ENCODE assay signal across 1 cellular context in the genomic region with DNA sequence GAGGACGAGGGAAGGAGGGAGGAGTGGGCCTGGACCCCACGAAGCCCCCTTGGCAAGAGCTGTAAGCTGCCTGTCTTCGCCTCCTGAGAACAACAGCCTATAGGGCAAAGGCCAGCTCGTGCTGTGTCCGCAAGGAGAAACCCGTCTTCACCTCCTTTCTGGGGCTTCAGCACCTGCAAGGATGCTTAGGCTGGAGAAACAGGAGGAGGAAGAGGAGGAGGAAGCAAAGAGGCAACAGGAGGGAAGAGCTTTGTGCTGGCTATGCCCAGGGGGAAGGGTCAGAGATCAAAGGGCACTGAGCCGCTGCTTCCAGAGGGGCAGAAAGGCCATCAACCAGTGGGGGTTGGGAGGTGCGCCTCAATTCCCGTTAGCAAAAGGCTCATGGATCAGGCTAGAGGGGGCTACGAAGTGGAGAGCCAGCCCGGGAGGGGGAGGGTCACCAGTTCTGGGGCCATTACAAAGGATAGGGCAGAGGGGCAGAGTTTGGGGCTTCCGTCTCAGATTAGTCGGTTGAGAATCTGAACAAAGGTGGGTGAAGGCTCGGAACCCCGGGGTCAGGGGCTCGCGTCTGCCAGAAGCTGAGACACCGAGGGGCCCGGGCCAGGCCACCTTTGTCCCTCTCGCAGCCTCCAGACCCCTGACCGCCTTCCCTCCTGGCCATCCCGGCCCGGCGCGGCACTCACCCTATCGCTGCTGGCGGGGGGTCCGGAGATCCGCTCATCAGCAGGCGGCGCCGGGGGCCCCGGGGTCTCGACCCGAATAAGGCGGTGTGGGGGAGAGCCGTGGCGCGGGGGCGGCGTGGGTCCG.
A peak's percentile ranks its signal among the peaks of the same experiment; 100 is the strongest.
TF ChIP-seq lines count a peak whose summit lies in the region.

No MANE protein-coding gene starts in this region.

TF ChIP-seq in HepG2, 621 proteins besides CTCF, POLR2A, EP300 and RAD21 (continued from another document and continues in another):
- TF ChIP-seq, protein P1, sequence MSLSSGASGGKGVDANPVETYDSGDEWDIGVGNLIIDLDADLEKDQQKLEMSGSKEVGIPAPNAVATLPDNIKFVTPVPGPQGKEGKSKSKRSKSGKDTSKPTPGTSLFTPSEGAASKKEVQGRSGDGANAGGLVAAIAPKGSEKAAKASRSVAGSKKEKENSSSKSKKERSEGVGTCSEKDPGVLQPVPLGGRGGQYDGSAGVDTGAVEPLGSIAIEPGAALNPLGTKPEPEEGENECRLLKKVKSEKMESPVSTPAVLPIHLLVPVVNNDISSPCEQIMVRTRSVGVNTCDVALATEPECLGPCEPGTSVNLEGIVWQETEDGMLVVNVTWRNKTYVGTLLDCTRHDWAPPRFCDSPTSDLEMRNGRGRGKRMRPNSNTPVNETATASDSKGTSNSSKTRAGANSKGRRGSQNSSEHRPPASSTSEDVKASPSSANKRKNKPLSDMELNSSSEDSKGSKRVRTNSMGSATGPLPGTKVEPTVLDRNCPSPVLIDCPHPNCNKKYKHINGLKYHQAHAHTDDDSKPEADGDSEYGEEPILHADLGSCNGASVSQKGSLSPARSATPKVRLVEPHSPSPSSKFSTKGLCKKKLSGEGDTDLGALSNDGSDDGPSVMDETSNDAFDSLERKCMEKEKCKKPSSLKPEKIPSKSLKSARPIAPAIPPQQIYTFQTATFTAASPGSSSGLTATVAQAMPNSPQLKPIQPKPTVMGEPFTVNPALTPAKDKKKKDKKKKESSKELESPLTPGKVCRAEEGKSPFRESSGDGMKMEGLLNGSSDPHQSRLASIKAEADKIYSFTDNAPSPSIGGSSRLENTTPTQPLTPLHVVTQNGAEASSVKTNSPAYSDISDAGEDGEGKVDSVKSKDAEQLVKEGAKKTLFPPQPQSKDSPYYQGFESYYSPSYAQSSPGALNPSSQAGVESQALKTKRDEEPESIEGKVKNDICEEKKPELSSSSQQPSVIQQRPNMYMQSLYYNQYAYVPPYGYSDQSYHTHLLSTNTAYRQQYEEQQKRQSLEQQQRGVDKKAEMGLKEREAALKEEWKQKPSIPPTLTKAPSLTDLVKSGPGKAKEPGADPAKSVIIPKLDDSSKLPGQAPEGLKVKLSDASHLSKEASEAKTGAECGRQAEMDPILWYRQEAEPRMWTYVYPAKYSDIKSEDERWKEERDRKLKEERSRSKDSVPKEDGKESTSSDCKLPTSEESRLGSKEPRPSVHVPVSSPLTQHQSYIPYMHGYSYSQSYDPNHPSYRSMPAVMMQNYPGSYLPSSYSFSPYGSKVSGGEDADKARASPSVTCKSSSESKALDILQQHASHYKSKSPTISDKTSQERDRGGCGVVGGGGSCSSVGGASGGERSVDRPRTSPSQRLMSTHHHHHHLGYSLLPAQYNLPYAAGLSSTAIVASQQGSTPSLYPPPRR (CRISPR knock-in tag; IDR thresholded peaks at IDR 0.05; ENCODE audit: borderline replicate concordance): no peak
- TF ChIP-seq, protein P2, sequence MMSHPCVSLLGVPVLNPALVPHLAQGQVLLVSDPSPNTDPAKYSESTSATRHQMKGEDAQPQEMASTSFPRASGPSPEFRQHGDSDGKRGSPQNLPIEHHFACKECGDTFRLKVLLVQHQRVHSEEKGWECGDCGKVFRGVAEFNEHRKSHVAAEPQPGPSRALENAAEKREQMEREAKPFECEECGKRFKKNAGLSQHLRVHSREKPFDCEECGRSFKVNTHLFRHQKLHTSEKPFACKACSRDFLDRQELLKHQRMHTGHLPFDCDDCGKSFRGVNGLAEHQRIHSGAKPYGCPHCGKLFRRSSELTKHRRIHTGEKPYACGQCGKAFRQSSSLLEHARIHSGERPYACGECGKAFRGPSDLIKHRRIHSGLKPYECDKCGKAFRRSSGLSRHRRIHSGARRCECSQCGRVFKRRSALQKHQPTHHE (CRISPR knock-in tag; IDR thresholded peaks at IDR 0.05; ENCODE audit: borderline replicate concordance): no peak
- TF ChIP-seq HMGA1 (CRISPR knock-in tag; conservative IDR thresholded peaks at IDR 0.05) (no peak), ZKSCAN8 (CRISPR knock-in tag; IDR thresholded peaks at IDR 0.05; ENCODE audit: borderline replicate concordance) (no peak), KDM2A (CRISPR knock-in tag; IDR thresholded peaks at IDR 0.05; ENCODE audit: borderline replicate concordance, low read depth) (peak; percentile 51; the same call in 1 of the 2 replicates), ZNF605 (CRISPR knock-in tag; IDR thresholded peaks at IDR 0.05) (peak; percentile 75; the same call in 1 of the 2 replicates), RBFOX2 (IDR thresholded peaks at IDR 0.05; ENCODE audit: low read depth, low read length) (peak; percentile 50; the same call in 1 of the 2 replicates), THYN1 (CRISPR knock-in tag; IDR thresholded peaks at IDR 0.05; ENCODE audit: borderline replicate concordance, low read depth) (no peak), U2AF2 (IDR thresholded peaks at IDR 0.05; ENCODE audit: low read depth, low read length) (no peak), HOXD1 (CRISPR knock-in tag; IDR thresholded peaks at IDR 0.05) (0 out of 2 replicates have a peak, but pooled peaks have one; percentile 25), MAF1 (CRISPR knock-in tag; IDR thresholded peaks at IDR 0.05; ENCODE audit: borderline replicate concordance) (0 out of 2 replicates have a peak, but pooled peaks have one; percentile 31), NR2F6 (IDR thresholded peaks at IDR 0.05) (peak; percentile 93), NR2F6 (CRISPR knock-in tag; IDR thresholded peaks at IDR 0.05) (peak; percentile 95), THAP11 (CRISPR knock-in tag; IDR thresholded peaks at IDR 0.05) (0 out of 2 replicates have a peak, but pooled peaks have one; percentile 11), PLRG1 (conservative IDR thresholded peaks at IDR 0.05) (no peak), SUZ12 (IDR thresholded peaks at IDR 0.05; ENCODE audit: low read depth, low read length) (no peak), ZNF263 (CRISPR knock-in tag; IDR thresholded peaks at IDR 0.05) (peak; percentile 74), TGIF2 (CRISPR knock-in tag; IDR thresholded peaks at IDR 0.05) (no peak), HNRNPK (IDR thresholded peaks at IDR 0.05; ENCODE audit: low read depth, low read length, poor library complexity, severe bottlenecking) (no peak)
- TF ChIP-seq, protein P3, sequence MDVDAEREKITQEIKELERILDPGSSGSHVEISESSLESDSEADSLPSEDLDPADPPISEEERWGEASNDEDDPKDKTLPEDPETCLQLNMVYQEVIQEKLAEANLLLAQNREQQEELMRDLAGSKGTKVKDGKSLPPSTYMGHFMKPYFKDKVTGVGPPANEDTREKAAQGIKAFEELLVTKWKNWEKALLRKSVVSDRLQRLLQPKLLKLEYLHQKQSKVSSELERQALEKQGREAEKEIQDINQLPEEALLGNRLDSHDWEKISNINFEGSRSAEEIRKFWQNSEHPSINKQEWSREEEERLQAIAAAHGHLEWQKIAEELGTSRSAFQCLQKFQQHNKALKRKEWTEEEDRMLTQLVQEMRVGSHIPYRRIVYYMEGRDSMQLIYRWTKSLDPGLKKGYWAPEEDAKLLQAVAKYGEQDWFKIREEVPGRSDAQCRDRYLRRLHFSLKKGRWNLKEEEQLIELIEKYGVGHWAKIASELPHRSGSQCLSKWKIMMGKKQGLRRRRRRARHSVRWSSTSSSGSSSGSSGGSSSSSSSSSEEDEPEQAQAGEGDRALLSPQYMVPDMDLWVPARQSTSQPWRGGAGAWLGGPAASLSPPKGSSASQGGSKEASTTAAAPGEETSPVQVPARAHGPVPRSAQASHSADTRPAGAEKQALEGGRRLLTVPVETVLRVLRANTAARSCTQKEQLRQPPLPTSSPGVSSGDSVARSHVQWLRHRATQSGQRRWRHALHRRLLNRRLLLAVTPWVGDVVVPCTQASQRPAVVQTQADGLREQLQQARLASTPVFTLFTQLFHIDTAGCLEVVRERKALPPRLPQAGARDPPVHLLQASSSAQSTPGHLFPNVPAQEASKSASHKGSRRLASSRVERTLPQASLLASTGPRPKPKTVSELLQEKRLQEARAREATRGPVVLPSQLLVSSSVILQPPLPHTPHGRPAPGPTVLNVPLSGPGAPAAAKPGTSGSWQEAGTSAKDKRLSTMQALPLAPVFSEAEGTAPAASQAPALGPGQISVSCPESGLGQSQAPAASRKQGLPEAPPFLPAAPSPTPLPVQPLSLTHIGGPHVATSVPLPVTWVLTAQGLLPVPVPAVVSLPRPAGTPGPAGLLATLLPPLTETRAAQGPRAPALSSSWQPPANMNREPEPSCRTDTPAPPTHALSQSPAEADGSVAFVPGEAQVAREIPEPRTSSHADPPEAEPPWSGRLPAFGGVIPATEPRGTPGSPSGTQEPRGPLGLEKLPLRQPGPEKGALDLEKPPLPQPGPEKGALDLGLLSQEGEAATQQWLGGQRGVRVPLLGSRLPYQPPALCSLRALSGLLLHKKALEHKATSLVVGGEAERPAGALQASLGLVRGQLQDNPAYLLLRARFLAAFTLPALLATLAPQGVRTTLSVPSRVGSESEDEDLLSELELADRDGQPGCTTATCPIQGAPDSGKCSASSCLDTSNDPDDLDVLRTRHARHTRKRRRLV (CRISPR knock-in tag; IDR thresholded peaks at IDR 0.05): peak; percentile 52; the same call in 1 of the 2 replicates
- TF ChIP-seq, protein P4, sequence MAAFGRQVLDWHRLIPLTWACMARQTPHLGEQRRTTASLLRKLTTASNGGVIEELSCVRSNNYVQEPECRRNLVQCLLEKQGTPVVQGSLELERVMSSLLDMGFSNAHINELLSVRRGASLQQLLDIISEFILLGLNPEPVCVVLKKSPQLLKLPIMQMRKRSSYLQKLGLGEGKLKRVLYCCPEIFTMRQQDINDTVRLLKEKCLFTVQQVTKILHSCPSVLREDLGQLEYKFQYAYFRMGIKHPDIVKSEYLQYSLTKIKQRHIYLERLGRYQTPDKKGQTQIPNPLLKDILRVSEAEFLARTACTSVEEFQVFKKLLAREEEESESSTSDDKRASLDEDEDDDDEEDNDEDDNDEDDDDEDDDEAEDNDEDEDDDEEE (CRISPR knock-in tag; IDR thresholded peaks at IDR 0.05): peak; percentile 65; the same call in 1 of the 2 replicates
- TF ChIP-seq, protein P5, sequence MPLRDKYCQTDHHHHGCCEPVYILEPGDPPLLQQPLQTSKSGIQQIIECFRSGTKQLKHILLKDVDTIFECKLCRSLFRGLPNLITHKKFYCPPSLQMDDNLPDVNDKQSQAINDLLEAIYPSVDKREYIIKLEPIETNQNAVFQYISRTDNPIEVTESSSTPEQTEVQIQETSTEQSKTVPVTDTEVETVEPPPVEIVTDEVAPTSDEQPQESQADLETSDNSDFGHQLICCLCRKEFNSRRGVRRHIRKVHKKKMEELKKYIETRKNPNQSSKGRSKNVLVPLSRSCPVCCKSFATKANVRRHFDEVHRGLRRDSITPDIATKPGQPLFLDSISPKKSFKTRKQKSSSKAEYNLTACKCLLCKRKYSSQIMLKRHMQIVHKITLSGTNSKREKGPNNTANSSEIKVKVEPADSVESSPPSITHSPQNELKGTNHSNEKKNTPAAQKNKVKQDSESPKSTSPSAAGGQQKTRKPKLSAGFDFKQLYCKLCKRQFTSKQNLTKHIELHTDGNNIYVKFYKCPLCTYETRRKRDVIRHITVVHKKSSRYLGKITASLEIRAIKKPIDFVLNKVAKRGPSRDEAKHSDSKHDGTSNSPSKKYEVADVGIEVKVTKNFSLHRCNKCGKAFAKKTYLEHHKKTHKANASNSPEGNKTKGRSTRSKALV (CRISPR knock-in tag; IDR thresholded peaks at IDR 0.05): no peak
- TF ChIP-seq, protein P6, sequence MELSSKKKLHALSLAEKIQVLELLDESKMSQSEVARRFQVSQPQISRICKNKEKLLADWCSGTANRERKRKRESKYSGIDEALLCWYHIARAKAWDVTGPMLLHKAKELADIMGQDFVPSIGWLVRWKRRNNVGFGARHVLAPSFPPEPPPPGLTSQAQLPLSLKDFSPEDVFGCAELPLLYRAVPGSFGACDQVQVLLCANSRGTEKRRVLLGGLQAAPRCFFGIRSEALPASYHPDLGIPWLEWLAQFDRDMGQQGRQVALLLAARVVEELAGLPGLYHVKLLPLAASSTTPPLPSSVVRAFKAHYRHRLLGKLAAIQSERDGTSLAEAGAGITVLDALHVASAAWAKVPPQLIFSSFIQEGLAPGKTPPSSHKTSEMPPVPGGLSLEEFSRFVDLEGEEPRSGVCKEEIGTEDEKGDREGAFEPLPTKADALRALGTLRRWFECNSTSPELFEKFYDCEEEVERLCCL (CRISPR knock-in tag; IDR thresholded peaks at IDR 0.05; ENCODE audit: borderline replicate concordance): no peak
- TF ChIP-seq, protein P7, sequence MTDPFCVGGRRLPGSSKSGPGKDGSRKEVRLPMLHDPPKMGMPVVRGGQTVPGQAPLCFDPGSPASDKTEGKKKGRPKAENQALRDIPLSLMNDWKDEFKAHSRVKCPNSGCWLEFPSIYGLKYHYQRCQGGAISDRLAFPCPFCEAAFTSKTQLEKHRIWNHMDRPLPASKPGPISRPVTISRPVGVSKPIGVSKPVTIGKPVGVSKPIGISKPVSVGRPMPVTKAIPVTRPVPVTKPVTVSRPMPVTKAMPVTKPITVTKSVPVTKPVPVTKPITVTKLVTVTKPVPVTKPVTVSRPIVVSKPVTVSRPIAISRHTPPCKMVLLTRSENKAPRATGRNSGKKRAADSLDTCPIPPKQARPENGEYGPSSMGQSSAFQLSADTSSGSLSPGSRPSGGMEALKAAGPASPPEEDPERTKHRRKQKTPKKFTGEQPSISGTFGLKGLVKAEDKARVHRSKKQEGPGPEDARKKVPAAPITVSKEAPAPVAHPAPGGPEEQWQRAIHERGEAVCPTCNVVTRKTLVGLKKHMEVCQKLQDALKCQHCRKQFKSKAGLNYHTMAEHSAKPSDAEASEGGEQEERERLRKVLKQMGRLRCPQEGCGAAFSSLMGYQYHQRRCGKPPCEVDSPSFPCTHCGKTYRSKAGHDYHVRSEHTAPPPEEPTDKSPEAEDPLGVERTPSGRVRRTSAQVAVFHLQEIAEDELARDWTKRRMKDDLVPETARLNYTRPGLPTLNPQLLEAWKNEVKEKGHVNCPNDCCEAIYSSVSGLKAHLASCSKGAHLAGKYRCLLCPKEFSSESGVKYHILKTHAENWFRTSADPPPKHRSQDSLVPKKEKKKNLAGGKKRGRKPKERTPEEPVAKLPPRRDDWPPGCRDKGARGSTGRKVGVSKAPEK (CRISPR knock-in tag; IDR thresholded peaks at IDR 0.05; ENCODE audit: borderline replicate concordance): 0 out of 2 replicates have a peak, but pooled peaks have one; percentile 59
- TF ChIP-seq, protein P8, sequence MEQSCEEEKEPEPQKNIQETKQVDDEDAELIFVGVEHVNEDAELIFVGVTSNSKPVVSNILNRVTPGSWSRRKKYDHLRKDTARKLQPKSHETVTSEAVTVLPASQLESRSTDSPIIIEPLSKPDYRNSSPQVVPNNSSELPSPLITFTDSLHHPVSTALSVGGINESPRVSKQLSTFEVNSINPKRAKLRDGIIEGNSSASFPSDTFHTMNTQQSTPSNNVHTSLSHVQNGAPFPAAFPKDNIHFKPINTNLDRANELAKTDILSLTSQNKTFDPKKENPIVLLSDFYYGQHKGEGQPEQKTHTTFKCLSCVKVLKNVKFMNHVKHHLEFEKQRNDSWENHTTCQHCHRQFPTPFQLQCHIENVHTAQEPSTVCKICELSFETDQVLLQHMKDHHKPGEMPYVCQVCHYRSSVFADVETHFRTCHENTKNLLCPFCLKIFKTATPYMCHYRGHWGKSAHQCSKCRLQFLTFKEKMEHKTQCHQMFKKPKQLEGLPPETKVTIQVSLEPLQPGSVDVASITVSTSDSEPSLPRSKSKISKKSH (CRISPR knock-in tag; IDR thresholded peaks at IDR 0.05; ENCODE audit: borderline replicate concordance): peak; percentile 26; the same call in 1 of the 2 replicates
- TF ChIP-seq, protein P9, sequence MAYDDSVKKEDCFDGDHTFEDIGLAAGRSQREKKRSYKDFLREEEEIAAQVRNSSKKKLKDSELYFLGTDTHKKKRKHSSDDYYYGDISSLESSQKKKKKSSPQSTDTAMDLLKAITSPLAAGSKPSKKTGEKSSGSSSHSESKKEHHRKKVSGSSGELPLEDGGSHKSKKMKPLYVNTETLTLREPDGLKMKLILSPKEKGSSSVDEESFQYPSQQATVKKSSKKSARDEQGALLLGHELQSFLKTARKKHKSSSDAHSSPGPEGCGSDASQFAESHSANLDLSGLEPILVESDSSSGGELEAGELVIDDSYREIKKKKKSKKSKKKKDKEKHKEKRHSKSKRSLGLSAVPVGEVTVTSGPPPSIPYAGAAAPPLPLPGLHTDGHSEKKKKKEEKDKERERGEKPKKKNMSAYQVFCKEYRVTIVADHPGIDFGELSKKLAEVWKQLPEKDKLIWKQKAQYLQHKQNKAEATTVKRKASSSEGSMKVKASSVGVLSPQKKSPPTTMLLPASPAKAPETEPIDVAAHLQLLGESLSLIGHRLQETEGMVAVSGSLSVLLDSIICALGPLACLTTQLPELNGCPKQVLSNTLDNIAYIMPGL (CRISPR knock-in tag; IDR thresholded peaks at IDR 0.05; ENCODE audit: borderline replicate concordance in 1 of 2, low read depth in 1 of 2): peak in 1 of 2 experiments; percentile 72; a peak in 2 of 4 replicates
